1 cellular context compared by ENCODE assay signal in genomic region chr14:102583726-102584125, GRCh38.
TF ChIP-seq lines count a peak whose summit lies in the region.

No MANE protein-coding gene starts in this region.

TF ChIP-seq in H1, 55 proteins besides CTCF, POLR2A, EP300 and RAD21:
- TF ChIP-seq KDM1A (IDR thresholded peaks at IDR 0.05; ENCODE audit: borderline replicate concordance, low read length) (peak; percentile 48; the same call in 1 of the 2 replicates), PHF8 (conservative IDR thresholded peaks at IDR 0.05; ENCODE audit: low read depth, low read length) (no peak), MAX (IDR thresholded peaks at IDR 0.05) (0 out of 2 replicates have a peak, but pooled peaks have one; percentile 39)
